ENCODE assay signal across 29 cellular contexts in genomic region chr2:235554385-235554784, GRCh38.
"Had no signal": no experiment of that assay in that cellular context is flagged by ENCODE, and none has a peak within 500 bp of the region (broad histone marks: within the 10 kb centered on the region; RNA-seq: fewer than 3 reads in every experiment).

No MANE protein-coding gene starts in this region.

- H3K36me3 ChIP-seq: ascending aorta, breast epithelium, MG63 had no signal

- ATAC-seq: activated CD8-positive, alpha-beta memory T cell treated with anti-CD3 and anti-CD28 coated beads, Interleukin-2, amount 10 ng/mL, durations not matched to agents 7 days and 5 days; activated T-helper 17 cell treated with anti-CD3 and anti-CD28 coated beads, Interleukin-2, amount 50 U/mL, for 72 hours had no signal

- DNase-seq: activated B cell treated with CpG ODN at 0.5 μM for 24 hours; activated CD4-positive, alpha-beta memory T cell treated with anti-CD3 and anti-CD28 coated beads, Interleukin-2, amount 10 ng/mL, durations not matched to agents 7 days and 5 days; activated CD4-positive, alpha-beta T cell treated with anti-CD3 and anti-CD28 coated beads for 48 hours; activated CD4-positive, CD25-positive, alpha-beta regulatory T cell treated with anti-CD3 and anti-CD28 coated beads, Interleukin-2, amount 50 U/mL, for 72 hours; activated CD8-positive, alpha-beta memory T cell treated with anti-CD3 and anti-CD28 coated beads for 24 hours; activated CD8-positive, alpha-beta memory T cell treated with anti-CD3 and anti-CD28 coated beads, Interleukin-2, amount 10 ng/mL, durations not matched to agents 7 days and 5 days; activated CD8-positive, alpha-beta memory T cell treated with anti-CD3 and anti-CD28 coated beads, Interleukin-2, amount 50 U/mL, for 48 hours; activated gamma-delta T cell; activated naive CD4-positive, alpha-beta T cell treated with Interleukin-2 at 50 U/mL for 16 hours; activated naive CD8-positive, alpha-beta T cell treated with anti-CD3 and anti-CD28 coated beads, Interleukin-2, amount 10 ng/mL, durations not matched to agents 7 days and 5 days; activated T-cell treated with anti-CD3 and anti-CD28 coated beads, Interleukin-2, amount 50 U/mL, for 48 hours; Kasumi-1; KG1; NCI-H1092; NCI-H1436 treated with DMSO at 0.1 percent for 48 hours; NCI-H1694 treated with DMSO at 0.1 percent for 48 hours; NCI-H524 treated with DMSO at 0.1 percent for 48 hours; NCI-H748 treated with DMSO at 0.1 percent for 48 hours; NK-92 treated with Interleukin-12 subunit alpha and Interleukin-12 subunit beta, amount 100 ng/mL, for 24 hours; Right ventricle myocardium superior; SW 1271; T-helper 1 cell; T-helper 2 cell; T-helper 9 cell had no signal

- H3K4me1 ChIP-seq: ascending aorta had no signal

- H3K9me3 ChIP-seq: ascending aorta, breast epithelium, MG63 had no signal

- H3K27me3 ChIP-seq: ascending aorta, breast epithelium, MG63 had no signal

- H3K27ac ChIP-seq: ascending aorta, VCaP had no signal

- H3K4me3 ChIP-seq: ascending aorta, breast epithelium, MG63 had no signal
